ENCODE assay signal across 21 cellular contexts in genomic region chr6:146363838-146364607, GRCh38.
"Had no signal": no experiment of that assay in that cellular context is flagged by ENCODE, and none has a peak within 500 bp of the region (broad histone marks: within the 10 kb centered on the region; RNA-seq: fewer than 3 reads in every experiment).

No MANE protein-coding gene starts in this region.

- H3K27me3 ChIP-seq: ovary, right atrium auricular region, right lobe of liver, stomach, testis, thyroid gland, transverse colon, upper lobe of right lung had no signal

- H3K4me1 ChIP-seq: left ventricle myocardium inferior, right atrium auricular region, right lobe of liver, stomach, testis, thyroid gland, upper lobe of right lung had no signal

- H3K9me3 ChIP-seq: mucosa of descending colon, ovary, right atrium auricular region, right lobe of liver, stomach, testis, thyroid gland, transverse colon, upper lobe of right lung had no signal

- H3K36me3 ChIP-seq: left ventricle myocardium inferior, ovary, right atrium auricular region, right lobe of liver, stomach, thyroid gland, transverse colon, upper lobe of right lung had no signal

- H3K27ac ChIP-seq: left ventricle myocardium inferior, ovary, right atrium auricular region, right lobe of liver, stomach, testis, thyroid gland, transverse colon, upper lobe of right lung had no signal

- H3K4me2 ChIP-seq: smooth muscle cell had no signal

- DNase-seq: hypothalamus; islet precursor cell; left ventricle myocardium inferior; midbrain; mucosa of descending colon; naive thymus-derived CD4-positive, alpha-beta T cell; ovary; right lobe of liver; stimulated activated CD4-positive, alpha-beta T cell treated with anti-CD3 and anti-CD28 coated beads, Interleukin-1b, Interleukin-23, amount 100 ng/mL, for 48 hours; stimulated activated CD4-positive, alpha-beta T cell treated with anti-CD3 and anti-CD28 coated beads, Interleukin-2, amount 100 ng/mL, for 48 hours; stimulated activated CD4-positive, alpha-beta T cell treated with anti-CD3 and anti-CD28 coated beads, Interleukin-4, amount 100 ng/mL, for 4 hours; stimulated activated CD8-positive, alpha-beta memory T cell treated with anti-CD3 and anti-CD28 coated beads, Interleukin-4, amount 100 ng/mL, for 48 hours; stimulated activated naive CD8-positive, alpha-beta T cell treated with anti-CD3 and anti-CD28 coated beads, Interleukin-15, Interleukin-2, amounts not matched to agents 100 U/mL and 50 U/mL, for 24 hours; stomach; testis; thyroid gland; transverse colon; upper lobe of right lung had no signal

- H3K4me3 ChIP-seq: left ventricle myocardium inferior, lung, mucosa of descending colon, ovary, right atrium auricular region, right lobe of liver, smooth muscle cell, stomach, testis, thyroid gland, transverse colon, upper lobe of right lung had no signal
